ENCODE assay signal across 26 cellular contexts in genomic region chr21:25863747-25864146, GRCh38.
A peak's percentile ranks its signal among the peaks of the same experiment; 100 is the strongest.
DNase-seq lines count a peak whose midpoint lies in the region; ATAC-seq, FAIRE-seq and TF ChIP-seq lines count a peak whose summit lies in the region.
"Had no signal": no experiment of that assay in that cellular context is flagged by ENCODE, and none has a peak within 500 bp of the region (broad histone marks: within the 10 kb centered on the region; RNA-seq: fewer than 3 reads in every experiment).

No MANE protein-coding gene starts in this region.

- H3K14ac ChIP-seq in trophoblast cell (ENCODE audit: low read length) = no peak overlapping the region

- no peak overlapping the region for H3K4ac ChIP-seq in trophoblast cell (ENCODE audit: low read depth, low read length)

- H3F3A ChIP-seq in PC-3 (ENCODE audit: low read length, unreplicated experiment) = no peaks in the 10 kb centered on the region

- H4K91ac ChIP-seq in trophoblast cell (ENCODE audit: low read depth, low read length) = no peak overlapping the region

- no TSS peak for BruUV-seq in K562 (replicated peaks; lab: Mats Ljungman, UMichigan)
- BruUV-seq in PC-3 (replicated peaks; lab: Mats Ljungman, UMichigan) = no TSS peak

- TF ChIP-seq RAD21 in K562 (CRISPR knock-in tag; conservative IDR thresholded peaks at IDR 0.05 in 1 of 2, IDR thresholded peaks at IDR 0.05 in 1 of 2) (no peak), liver (IDR thresholded peaks at IDR 0.05) (no peak)

- H3K9ac ChIP-seq in K562 (ENCODE audit: insufficient read depth in 1 of 2, low read depth in 2 of 2, low read length in 2 of 2) = no peak overlapping the region
- no peak overlapping the region for H3K9ac ChIP-seq in liver (ENCODE audit: low read depth in 1 of 2, low read length in 2 of 2)
- H3K9ac ChIP-seq in trophoblast cell (ENCODE audit: low read length) = no peak overlapping the region
- no peak overlapping the region for H3K9ac ChIP-seq in PC-3 (ENCODE audit: low read length)
- H3K9ac ChIP-seq: BLaER1 treated with 17β-estradiol and CSF1 and Interleukin-3, amounts not matched to agents 10 nM and 100 nM had no signal

- H3K79me2 ChIP-seq in K562 (ENCODE audit: control insufficient read depth, insufficient read depth, low read length) = no peaks in the 10 kb centered on the region
- no peaks in the 10 kb centered on the region for H3K79me2 ChIP-seq in trophoblast cell (ENCODE audit: control insufficient read depth, insufficient read depth, low read length, poor library complexity)
- no peaks in the 10 kb centered on the region for H3K79me2 ChIP-seq in PC-3 (ENCODE audit: low read length)

- in situ Hi-C loops in K562 (cut with MboI) = loop anchor here (5.0 kb wide), 1 partner anchor 256 kb away; the partner anchor contains the start of gene MRPL39
- in situ Hi-C loops in ACHN (cut with HindIII; ENCODE audit: low pct_ligation_motif_present, low pct_unique_long_range_greater_than_20kb, low sequenced_read_pairs) = no loop called here

- peak overlapping the region; percentile 11 for H3K23ac ChIP-seq in trophoblast cell (ENCODE audit: low read length)

- POLR2A ChIA-PET in K562 (lab: Yijun Ruan, JAX) (no interaction called here), PC-3 (lab: Charles Lee; ENCODE audit: unreplicated experiment) (no interaction called here)

- H2BK5ac ChIP-seq in trophoblast cell (ENCODE audit: low read depth, low read length, poor library complexity) = no peak overlapping the region

- H3K27me3 ChIP-seq in K562 (ENCODE audit: control insufficient read depth in 2 of 2, insufficient read depth in 2 of 2, low read length in 2 of 2) (no peaks in the 10 kb centered on the region; a peak in 2 of 5 replicates), liver (ENCODE audit: control insufficient read depth in 4 of 4, insufficient read depth in 4 of 4, low read length in 3 of 4) (no peaks in the 10 kb centered on the region), trophoblast cell (ENCODE audit: insufficient read depth, low read length) (no peaks in the 10 kb centered on the region), PC-3 (ENCODE audit: low read length) (no peaks in the 10 kb centered on the region)
- H3K27me3 ChIP-seq: BLaER1 treated with 17β-estradiol and CSF1 and Interleukin-3, amounts not matched to agents 10 nM and 100 nM had no signal

- no peak overlapping the region for H2AFZ ChIP-seq in K562 (ENCODE audit: low read depth, low read length)
- no peak overlapping the region for H2AFZ ChIP-seq in trophoblast cell (ENCODE audit: insufficient read depth, low read length, poor library complexity)
- no peak overlapping the region for H2AFZ ChIP-seq in PC-3 (ENCODE audit: low read length)

- no peak overlapping the region for H4K12ac ChIP-seq in trophoblast cell (ENCODE audit: low read depth, low read length)

- H2AK5ac ChIP-seq in trophoblast cell (ENCODE audit: low read length) = no peak overlapping the region

- H4K20me1 ChIP-seq in K562 (replicated peaks; ENCODE audit: control insufficient read depth, insufficient read depth, low read length) = no peaks in the 10 kb centered on the region
- H4K20me1 ChIP-seq in PC-3 (ENCODE audit: low read length) = no peaks in the 10 kb centered on the region
- H4K20me1 ChIP-seq: BLaER1 treated with 17β-estradiol and CSF1 and Interleukin-3, amounts not matched to agents 10 nM and 100 nM had no signal

- WGBS in K562 (ENCODE audit: insufficient coverage, low coverage, missing lambda C conversion rate) = 3% methylated on average over 4 of the region's 4 CpGs
- WGBS in liver = 46% methylated on average over 4 of the region's 4 CpGs
- WGBS in trophoblast cell (ENCODE audit: extremely low coverage, insufficient coverage, insufficient read length) = no CpG with 5 or more reads among the region's 4 CpGs

- CTCF ChIA-PET in K562 (lab: Yijun Ruan, JAX; ENCODE audit: low intra/inter-chr PET ratio) (interaction anchor here (2.8 kb wide), 1 partner anchor 255 kb away, joined by 20 read pairs; the partner anchor contains the start of gene MRPL39), PC-3 (lab: Charles Lee) (no interaction called here)

- no peak for TF ChIP-seq EP300 in K562 (IDR thresholded peaks at IDR 0.05; ENCODE audit: low read length)

- H2BK120ac ChIP-seq in trophoblast cell (ENCODE audit: insufficient read depth, low read length, poor library complexity) = no peak overlapping the region

- H3K27ac ChIP-seq in K562 (ENCODE audit: extremely low read depth, low read depth, low read length) (no peak overlapping the region), liver (ENCODE audit: low read depth in 1 of 2, low read length in 2 of 2) (peak overlapping the region; percentile 74 to 87), trophoblast cell (ENCODE audit: low read depth, low read length) (no peak overlapping the region), PC-3 (ENCODE audit: low read length) (no peak overlapping the region)
- H3K27ac ChIP-seq: BLaER1 treated with 17β-estradiol and CSF1 and Interleukin-3, amounts not matched to agents 10 nM and 100 nM; C4-2B had no signal

- no peak overlapping the region for H3K4me2 ChIP-seq in K562 (ENCODE audit: insufficient read depth, low read length)
- H3K4me2 ChIP-seq in trophoblast cell (ENCODE audit: low read length) = no peak overlapping the region
- H3K4me2 ChIP-seq in PC-3 (ENCODE audit: low read length) = no peak overlapping the region
- H3K4me2 ChIP-seq: BLaER1 treated with 17β-estradiol and CSF1 and Interleukin-3, amounts not matched to agents 10 nM and 100 nM had no signal

- H3K4me3 ChIP-seq in K562 (no peak overlapping the region), liver (ENCODE audit: low read depth in 1 of 3, low read length in 3 of 3) (no peak overlapping the region), trophoblast cell (ENCODE audit: low read depth, low read length) (no peak overlapping the region), PC-3 (ENCODE audit: low read length) (no peak overlapping the region)
- H3K4me3 ChIP-seq: BLaER1 treated with 17β-estradiol and CSF1 and Interleukin-3, amounts not matched to agents 10 nM and 100 nM; GM12878 had no signal

- H2BK12ac ChIP-seq in trophoblast cell (ENCODE audit: low read length) = no peak overlapping the region

- H3K9me2 ChIP-seq in PC-3 (replicated peaks; ENCODE audit: low read length) = no peaks in the 10 kb centered on the region

- peak; percentile 69 for FAIRE-seq in K562 (lab: Jason Lieb, UNC)
- FAIRE-seq in D721Med (lab: Jason Lieb, UNC) = no peak
- FAIRE-seq: A204.1, GM12878, GM18507 had no signal

- H3K9me1 ChIP-seq in K562 (ENCODE audit: control insufficient read depth, insufficient read depth, low read length) = no peaks in the 10 kb centered on the region

- H3K18ac ChIP-seq in trophoblast cell (ENCODE audit: low read length) = no peak overlapping the region

- DNase-seq in K562 (ENCODE audit: extremely low read depth in 1 of 4, low spot score in 3 of 4) = no peak
- DNase-seq in left lobe of liver (ENCODE audit: low spot score) = no peak
- DNase-seq in trophoblast cell = no peak
- DNase-seq in D721Med (ENCODE audit: insufficient read length, low spot score) = no peak
- DNase-seq in PC-3 = no peak
- DNase-seq in ACHN = no peak
- DNase-seq: 8988T; AML-193; Caco-2; Calu3; CD4-positive, alpha-beta T cell; CD8-positive, alpha-beta T cell; DMS 273 treated with DMSO at 0.1 percent for 48 hours; DMS153; DMS53; DMS79; DND-41; EL; GDM1 had no signal

- H3K9me3 ChIP-seq in K562 (replicated peaks; ENCODE audit: control insufficient read depth, insufficient read depth, low read depth, low read length) = no peaks in the 10 kb centered on the region
- no peaks in the 10 kb centered on the region for H3K9me3 ChIP-seq in liver (ENCODE audit: control insufficient read depth in 4 of 4, low read length in 3 of 4)
- no peaks in the 10 kb centered on the region for H3K9me3 ChIP-seq in trophoblast cell (ENCODE audit: insufficient read depth, low read depth, low read length)
- H3K9me3 ChIP-seq in PC-3 (ENCODE audit: low read length) = no peaks in the 10 kb centered on the region
- H3K9me3 ChIP-seq: Caco-2 had no signal

- no peak for ATAC-seq in K562
- peak; percentile 8 for ATAC-seq in left lobe of liver
- no peak for ATAC-seq in PC-3
- ATAC-seq in HG03159 (IDR thresholded peaks at IDR 0.05; ENCODE audit: unreplicated experiment) = no peak
- ATAC-seq: CD8-positive, alpha-beta T cell; GM12878 had no signal

- intact Hi-C loops in K562 (cut with micrococcal nuclease) (loop anchor here (5.0 to 10.0 kb wide), 2 partner anchors 61 to 159 kb away; no protein-coding TSS in a partner anchor), PC-3 (cut with micrococcal nuclease) (loop anchor here (10.0 kb wide), 1 partner anchor 129 kb away; the partner anchor contains the start of genes ATP5PF and GABPA)

- H4K8ac ChIP-seq in trophoblast cell (ENCODE audit: low read depth, low read length) = no peak overlapping the region

- H3K79me1 ChIP-seq in trophoblast cell (ENCODE audit: low read length) = no peaks in the 10 kb centered on the region

- TF ChIP-seq CTCF in K562 (IDR thresholded peaks at IDR 0.05 in 2 of 3, conservative IDR thresholded peaks at IDR 0.05 in 1 of 3; ENCODE audit: insufficient read depth in 2 of 3, low read depth in 1 of 3, low read length in 3 of 3) (no peak), liver (IDR thresholded peaks at IDR 0.05; ENCODE audit: low read depth, low read length, missing input control) (no peak), D721Med (IDR thresholded peaks at IDR 0.05; ENCODE audit: insufficient read depth, missing control alignments) (no peak), PC-3 (conservative IDR thresholded peaks at IDR 0.05; ENCODE audit: low read depth, low read length) (no peak)

- TF ChIP-seq POLR2A in K562 (conservative IDR thresholded peaks at IDR 0.05) = no peak

- H3K36me3 ChIP-seq in K562 (ENCODE audit: control insufficient read depth, insufficient read depth, low read length) = no peaks in the 10 kb centered on the region
- H3K36me3 ChIP-seq in liver (ENCODE audit: control insufficient read depth in 4 of 4, insufficient read depth in 3 of 4, low read depth in 1 of 4, low read length in 3 of 4) = no peaks in the 10 kb centered on the region
- H3K36me3 ChIP-seq in trophoblast cell (ENCODE audit: control insufficient read depth in 1 of 2, insufficient read depth in 2 of 2, low read length in 2 of 2) = no peaks in the 10 kb centered on the region
- H3K36me3 ChIP-seq in PC-3 (ENCODE audit: low read depth, low read length) = no peaks in the 10 kb centered on the region
- H3K36me3 ChIP-seq: BLaER1 treated with 17β-estradiol and CSF1 and Interleukin-3, amounts not matched to agents 10 nM and 100 nM had no signal

- H3K4me1 ChIP-seq in K562 (replicated peaks in 1 of 2; ENCODE audit: control insufficient read depth in 2 of 2, insufficient read depth in 2 of 2, low read length in 2 of 2) (no peaks in the 10 kb centered on the region), liver (ENCODE audit: control insufficient read depth in 4 of 4, insufficient read depth in 4 of 4, low read length in 3 of 4) (peaks cover 2 to 38% (median 21%) of the 10 kb centered on the region in 4 donors), trophoblast cell (ENCODE audit: control insufficient read depth in 1 of 2, insufficient read depth in 2 of 2, low read length in 2 of 2) (no peaks in the 10 kb centered on the region), PC-3 (ENCODE audit: insufficient read depth, low read length) (no peaks in the 10 kb centered on the region)
- H3K4me1 ChIP-seq: Caco-2 had no signal

TF ChIP-seq in liver, 16 proteins besides CTCF, POLR2A, EP300 and RAD21:
- TF ChIP-seq GABPA (IDR thresholded peaks at IDR 0.05 in 1 of 2, conservative IDR thresholded peaks at IDR 0.05 in 1 of 2) = no peak
- peak; percentile 53 for TF ChIP-seq FOXA2 (IDR thresholded peaks at IDR 0.05)

Comparison
In these comparisons a context has a peak if more than half of its experiments do, and no peak if none do; other contexts are left out.
1. H3K27ac ChIP-seq: peak in liver (2 of 2); none in K562 (single experiment), trophoblast cell (single experiment) and PC-3 (single experiment).